Comparison of ENCODE assay signal across 8 cellular contexts in genomic region chr13:30466358-30466714, GRCh38. TPM values are rescaled to one million over a fixed set of nuclear protein-coding genes. Genes with fewer than 3 reads are reported as not detected.
A peak's percentile ranks its signal among the peaks of the same experiment; 100 is the strongest.
DNase-seq lines count a peak whose midpoint lies in the region; ATAC-seq, FAIRE-seq and TF ChIP-seq lines count a peak whose summit lies in the region.

No MANE protein-coding gene starts in this region.

- in situ Hi-C loops in gastrocnemius medialis (cut with MboI; ENCODE audit: low sequenced_read_pairs in 4 of 4), result loop anchor here (10.0 to 25.0 kb wide), 4 partner anchors 62 to 332 kb away; partner anchors contain the start of gene USPL1 (in 4 of the 4)

- H3K27ac Mint-ChIP-seq in glutamatergic neuron (ENCODE audit: unreplicated experiment), result peak overlapping the region; percentile 98

- H3K27me3 ChIP-seq in SJSA1 (replicated peaks), result no peaks in the 10 kb centered on the region
- H3K27me3 ChIP-seq in ovary, result no peaks in the 10 kb centered on the region
- no peaks in the 10 kb centered on the region for H3K27me3 ChIP-seq in gastrocnemius medialis

- WGBS in A549 (ENCODE audit: missing lambda C conversion rate), result 0% methylated on average over 7 of the region's 11 CpGs
- 5 to 7% (median 5%) methylated on average over 11 of the region's 11 CpGs for WGBS in ovary, 3 donors

- H3K4me3 ChIP-seq in A549, result peak overlapping the region; percentile 100
- peak overlapping the region; percentile 94 for H3K4me3 ChIP-seq in SJSA1
- H3K4me3 ChIP-seq in ovary, result no peak overlapping the region
- H3K4me3 ChIP-seq in gastrocnemius medialis, result peak overlapping the region in 2 of 4 donors; percentile 68 to 74

- TF ChIP-seq CTCF in A549 (IDR thresholded peaks at IDR 0.05) (no peak), glutamatergic neuron (IDR thresholded peaks at IDR 0.05; ENCODE audit: partially characterized antibody, unreplicated experiment) (no peak), ovary (IDR thresholded peaks at IDR 0.05) (no peak), gastrocnemius medialis (IDR thresholded peaks at IDR 0.05 in 4 of 5, conservative IDR thresholded peaks at IDR 0.05 in 1 of 5) (no peak)

- H3K27me3 Mint-ChIP-seq in glutamatergic neuron (ENCODE audit: unreplicated experiment), result peaks cover 15% of the 10 kb centered on the region

- H3K4me2 ChIP-seq in A549, result peak overlapping the region; percentile 90

- H3K9me3 ChIP-seq in A549 (no peaks in the 10 kb centered on the region), SJSA1 (replicated peaks) (no peaks in the 10 kb centered on the region), ovary (no peaks in the 10 kb centered on the region), gastrocnemius medialis (no peaks in the 10 kb centered on the region)

- H3K36me3 Mint-ChIP-seq in glutamatergic neuron (ENCODE audit: unreplicated experiment), result peaks cover 1% of the 10 kb centered on the region

- ATAC-seq in A549 (peak; percentile 1 to 24; a peak in 4 of 6 replicates), GM21515 (IDR thresholded peaks at IDR 0.05; ENCODE audit: unreplicated experiment) (no peak), GM18511 (IDR thresholded peaks at IDR 0.05; ENCODE audit: unreplicated experiment) (no peak), gastrocnemius medialis (no peak)

- CTCF ChIA-PET in A549 (lab: Yijun Ruan, JAX), result no interaction called here

- TF ChIP-seq RAD21 in A549 (conservative IDR thresholded peaks at IDR 0.05 in 1 of 2, IDR thresholded peaks at IDR 0.05 in 1 of 2), result no peak

- H3K36me3 ChIP-seq in SJSA1 (peaks cover 37% of the 10 kb centered on the region), ovary (no peaks in the 10 kb centered on the region), gastrocnemius medialis (peaks cover 0 to 19% of the 10 kb centered on the region in 2 donors)

- peak overlapping the region; percentile 88 for H3K4me3 Mint-ChIP-seq in glutamatergic neuron (ENCODE audit: unreplicated experiment)

- H3K4me1 ChIP-seq in A549 (peaks cover 23% of the 10 kb centered on the region), SJSA1 (replicated peaks) (peaks cover 41% of the 10 kb centered on the region), ovary (ENCODE audit: insufficient read depth) (peaks cover 1% of the 10 kb centered on the region), gastrocnemius medialis (peaks cover 29 to 30% of the 10 kb centered on the region in 2 donors)

- POLR2A ChIA-PET in A549 (lab: Yijun Ruan, JAX), result interaction anchor here (1.1 to 2.5 kb wide), 2 partner anchors 54 to 150 kb away, joined by 4 to 17 read pairs; partner anchors contain the start of gene USPL1

- H3K27ac ChIP-seq in A549, result peak overlapping the region; percentile 54 to 98
- peak overlapping the region; percentile 97 for H3K27ac ChIP-seq in SJSA1
- no peak overlapping the region for H3K27ac ChIP-seq in ovary
- peak overlapping the region in 2 of 4 donors; percentile 37 to 98 for H3K27ac ChIP-seq in gastrocnemius medialis

- peaks cover 17% of the 10 kb centered on the region for H3K9me3 Mint-ChIP-seq in glutamatergic neuron (ENCODE audit: unreplicated experiment)

- H3K4me1 Mint-ChIP-seq in glutamatergic neuron (ENCODE audit: low read depth, unreplicated experiment), result peaks cover 15% of the 10 kb centered on the region

- DNase-seq in A549 (ENCODE audit: low read depth in 1 of 2, low spot score in 1 of 2) (peak in 1 of 2 experiments; percentile 10), GM12892 (ENCODE audit: insufficient read length) (peak; percentile 31), SJSA1 (ENCODE audit: low read depth in 1 of 2, low spot score in 2 of 2) (no peak), glutamatergic neuron (no peak), ovary (no peak), gastrocnemius medialis (no peak)

- TF ChIP-seq EP300 in A549 (IDR thresholded peaks at IDR 0.05), result no peak
- TF ChIP-seq EP300 in ovary (IDR thresholded peaks at IDR 0.05), result no peak

- no peak for TF ChIP-seq POLR2A in A549 (IDR thresholded peaks at IDR 0.05; ENCODE audit: low read length)
- TF ChIP-seq POLR2A in GM12892 (IDR thresholded peaks at IDR 0.05; ENCODE audit: low read depth, low read length), result no peak
- TF ChIP-seq POLR2A in ovary (IDR thresholded peaks at IDR 0.05), result no peak
- no peak for TF ChIP-seq POLR2A in gastrocnemius medialis (IDR thresholded peaks at IDR 0.05)

- intact Hi-C loops in ovary (cut with DNase I), result loop anchor here in 3 of 4 donors (10.0 kb wide), 4 partner anchors 62 to 338 kb away; no protein-coding TSS in a partner anchor
- intact Hi-C loops in gastrocnemius medialis (cut with DNase I; ENCODE audit: low total_unique reads), result loop anchor here (5.0 kb wide), 2 partner anchors 206 to 336 kb away; no protein-coding TSS in a partner anchor

- FAIRE-seq in A549 (lab: Jason Lieb, UNC) (no peak), GM12892 (lab: Jason Lieb, UNC) (peak; percentile 38)

TF ChIP-seq in A549, 52 proteins besides CTCF, POLR2A, EP300 and RAD21:
- TF ChIP-seq GATA3 (IDR thresholded peaks at IDR 0.05; ENCODE audit: borderline replicate concordance), result no peak
- TF ChIP-seq KDM1A (IDR thresholded peaks at IDR 0.05; ENCODE audit: low read depth), result no peak
- TF ChIP-seq HDAC2 (IDR thresholded peaks at IDR 0.05), result no peak
- TF ChIP-seq NR3C1 (IDR thresholded peaks at IDR 0.05), result no peak
- no peak for TF ChIP-seq BHLHE40 (IDR thresholded peaks at IDR 0.05; ENCODE audit: low read depth, low read length)
- no peak for TF ChIP-seq CEBPB (IDR thresholded peaks at IDR 0.05)
- TF ChIP-seq HOXB13 (CRISPR knock-in tag; IDR thresholded peaks at IDR 0.05; ENCODE audit: low read depth), result no peak
- no peak for TF ChIP-seq ZNF302 (CRISPR knock-in tag; IDR thresholded peaks at IDR 0.05)
- no peak for TF ChIP-seq MAZ (IDR thresholded peaks at IDR 0.05; ENCODE audit: borderline replicate concordance, low read depth, low read length)
- no peak for TF ChIP-seq HES2 (IDR thresholded peaks at IDR 0.05)
- no peak for TF ChIP-seq ZC3H11A (IDR thresholded peaks at IDR 0.05)
- TF ChIP-seq ELK1 (IDR thresholded peaks at IDR 0.05; ENCODE audit: low read depth, low read length), result no peak
- TF ChIP-seq RARB (CRISPR knock-in tag; IDR thresholded peaks at IDR 0.05), result no peak

RNA-seq across cellular contexts. Expression of gene HMGB1, which starts 0.6 kb away (rescaled TPM):
- polyA plus RNA-seq in A549 (2011; rRNA removed) (295 and 353 TPM in 2 replicates), A549 (2017; fragmentation: RNase III; extraction: RNeasy Plus Mini Kit Qiagen cat#74134 plus additional on column Dnase treatment) (613 to 689 TPM (median 641 TPM) in 3 replicates), ovary (100 to 1,000 TPM; 278 to 323 TPM)
- 149 and 172 TPM in 2 replicates for polyA plus RNA-seq in A549 (2012; cell fraction: cytosol; rRNA removed)
- polyA plus RNA-seq in A549 (2012; cell fraction: nucleus; rRNA removed), result 53.3 and 78.4 TPM in 2 replicates
- polyA minus RNA-seq in A549 (2011; rRNA and poly(A)+ RNA removed), result 41.7 and 44.2 TPM in 2 replicates
- 575 TPM for polyA plus RNA-seq in GM12892 (2012; ENCODE audit: missing spikeins)
- total RNA-seq in SJSA1 (2014; rRNA removed; shearing (Covaris generic)), result 710 and 801 TPM in 2 replicates
- total RNA-seq in glutamatergic neuron (ENCODE audit: unreplicated experiment) (501 TPM), ovary (100 to 1,000 TPM; 163 to 283 (median 240) TPM), gastrocnemius medialis (100 to 1,000 TPM; 217 to 314 (median 265) TPM)

RNA-seq across cellular contexts. Expression of gene UBE2L5, which starts 44.0 kb away (rescaled TPM):
- polyA plus RNA-seq in A549 (2011; rRNA removed) (0.48 TPM in 1 of 2 replicates, not detected in the other), A549 (2017; fragmentation: RNase III; extraction: RNeasy Plus Mini Kit Qiagen cat#74134 plus additional on column Dnase treatment) (0.31 to 0.53 TPM (median 0.33 TPM) in 3 replicates), ovary (under 1 TPM in 1 of 2 donors, not detected in 1; 0.48 TPM)
- polyA plus RNA-seq in A549 (2012; cell fraction: cytosol; rRNA removed), result not detected in 2 replicates
- not detected in 2 replicates for polyA plus RNA-seq in A549 (2012; cell fraction: nucleus; rRNA removed)
- 0.12 TPM in 1 of 2 replicates, not detected in the other for polyA minus RNA-seq in A549 (2011; rRNA and poly(A)+ RNA removed)
- polyA plus RNA-seq in GM12892 (2012; ENCODE audit: missing spikeins), result 0.53 TPM
- not detected in 2 replicates for total RNA-seq in SJSA1 (2014; rRNA removed; shearing (Covaris generic))
- total RNA-seq in glutamatergic neuron (ENCODE audit: unreplicated experiment) (not detected), ovary (under 1 TPM in 2 of 7 donors, not detected in 5; 0.11 to 0.15 TPM), gastrocnemius medialis (not detected)

Comparison
In these comparisons a context has a peak if more than half of its experiments do, and no peak if none do; other contexts are left out.
1. ATAC-seq: peak in A549 (2 of 2); none in GM21515 (single experiment), GM18511 (single experiment) and gastrocnemius medialis (0 of 2).
2. H3K27ac ChIP-seq: peak in A549 (2 of 2) and SJSA1 (single experiment); none in ovary (0 of 2).